8 cellular contexts compared by ENCODE assay signal in genomic region chrX:18886344-18887161, GRCh38.
DNase-seq lines count a peak whose midpoint lies in the region; ATAC-seq and TF ChIP-seq lines count a peak whose summit lies in the region.

No MANE protein-coding gene starts in this region.

- H3K36me3 Mint-ChIP-seq in nephron progenitor cell (ENCODE audit: low read depth) = no peaks in the 10 kb centered on the region

- TF ChIP-seq CTCF in fibroblast of pulmonary artery (IDR thresholded peaks at IDR 0.05; ENCODE audit: low read length, missing control alignments) (peak; percentile 54), nephron progenitor cell (IDR thresholded peaks at IDR 0.05) (no peak), tibial nerve (IDR thresholded peaks at IDR 0.05) (peak; percentile 38 to 79 (median 57))

- peaks cover 6% of the 10 kb centered on the region for H3K27me3 Mint-ChIP-seq in nephron progenitor cell (ENCODE audit: low read depth, poor library complexity)

- ATAC-seq in GM19023 (IDR thresholded peaks at IDR 0.05; ENCODE audit: unreplicated experiment) (peak; percentile 71), HG03135 (IDR thresholded peaks at IDR 0.05; ENCODE audit: unreplicated experiment) (peak; percentile 77)

- H3K4me3 ChIP-seq in fibroblast of pulmonary artery (replicated peaks; ENCODE audit: low read depth, low read length) (peak overlapping the region; percentile 42), tibial nerve (peak overlapping the region; percentile 15 to 52 (median 34))

- no peaks in the 10 kb centered on the region for H3K9me3 ChIP-seq in tibial nerve

- whole genome bisulfite sequencing in tibial nerve, 2 donors = 1 to 42% methylated on average over 15 to 26 of the region's 26 CpGs

- H3K9me3 Mint-ChIP-seq in nephron progenitor cell = peaks cover 54% of the 10 kb centered on the region

- H3K4me1 ChIP-seq in tibial nerve = peaks cover 0 to 21% (median 0%) of the 10 kb centered on the region in 4 donors

- H3K27ac ChIP-seq in tibial nerve = peak overlapping the region; percentile 4 to 84 (median 73)

- TF ChIP-seq EP300 in tibial nerve (IDR thresholded peaks at IDR 0.05) = peak in 1 of 2 donors; percentile 63

- no peaks in the 10 kb centered on the region for H3K27me3 ChIP-seq in tibial nerve

- peak overlapping the region; percentile 75 for H3K4me3 Mint-ChIP-seq in nephron progenitor cell

- H3K27ac Mint-ChIP-seq in nephron progenitor cell = no peak overlapping the region

- no peaks in the 10 kb centered on the region for H3K36me3 ChIP-seq in tibial nerve

- DNase-seq in C1 segment of cervical spinal cord (lab: John Stamatoyannopoulos, UW) = peak in 13 of 14 donors; percentile 5 to 78 (median 57)
- peak; percentile 89 for DNase-seq in NOMO-1 treated with DMSO at 0.1 percent for 48 hours (lab: John Stamatoyannopoulos, UW; ENCODE audit: unreplicated experiment)
- DNase-seq in activated T-helper 1 cell treated with Interleukin-2 at 50 U/mL for 16 hours (ENCODE audit: low read depth) = peak; percentile 5
- peak; percentile 65 for DNase-seq in fibroblast of pulmonary artery (ENCODE audit: low read depth)
- DNase-seq in nephron progenitor cell = peak; percentile 43
- DNase-seq in tibial nerve (ENCODE audit: low spot score in 2 of 2) = peak; percentile 44 to 51

- peaks cover 10% of the 10 kb centered on the region for H3K4me1 Mint-ChIP-seq in nephron progenitor cell

- TF ChIP-seq POLR2A in tibial nerve (IDR thresholded peaks at IDR 0.05) = peak in 1 of 2 donors; percentile 23

Comparison
In these comparisons a context has a peak if more than half of its experiments do, and no peak if none do; other contexts are left out.
1. Peak in every context shown above with its lines: DNase-seq, ATAC-seq, H3K4me3 ChIP-seq and H3K27ac ChIP-seq.
2. DNase-seq: peak in every context shown above with its lines; median percentile 89 in NOMO-1 treated with DMSO at 0.1 percent for 48 hours; 65 in fibroblast of pulmonary artery; 57 in C1 segment of cervical spinal cord; 48 in tibial nerve; 43 in nephron progenitor cell; 5 in activated T-helper 1 cell treated with Interleukin-2 at 50 U/mL for 16 hours.